12 cellular contexts compared by ENCODE assay signal in genomic region chr15:61116830-61117229, GRCh38.
"Had no signal": no experiment of that assay in that cellular context is flagged by ENCODE, and none has a peak within 500 bp of the region (broad histone marks: within the 10 kb centered on the region; RNA-seq: fewer than 3 reads in every experiment).

No MANE protein-coding gene starts in this region.

- H3K27ac ChIP-seq: body of pancreas, coronary artery, gastrocnemius medialis, heart right ventricle, pancreas, upper lobe of left lung had no signal

- H3K27me3 ChIP-seq: body of pancreas, gastrocnemius medialis, heart right ventricle, pancreas, upper lobe of left lung had no signal

- H3K9me3 ChIP-seq: body of pancreas, gastrocnemius medialis, heart right ventricle, pancreas, upper lobe of left lung had no signal

- H3K4me3 ChIP-seq: body of pancreas, coronary artery, gastrocnemius medialis, heart right ventricle, pancreas, upper lobe of left lung had no signal

- DNase-seq: activated effector memory CD4-positive, alpha-beta T cell treated with Interleukin-2 at 50 U/mL for 16 hours; activated T-cell treated with anti-CD3 and anti-CD28 coated beads, Interleukin-2, amount 50 U/mL, for 1 hour; amniotic stem cell; body of pancreas; central memory CD4-positive, alpha-beta T cell; effector CD4-positive, alpha-beta T cell; gastrocnemius medialis; heart right ventricle; pancreas; stimulated activated CD4-positive, alpha-beta T cell treated with anti-CD3 and anti-CD28 coated beads, Interleukin-4, amount 100 ng/mL, for 1 hour; upper lobe of left lung had no signal

- H3K36me3 ChIP-seq: gastrocnemius medialis, heart right ventricle, pancreas, upper lobe of left lung had no signal
